ENCODE assay signal across 20 cellular contexts in genomic region chr10:48613015-48613414, GRCh38. TPM values are rescaled to one million over a fixed set of nuclear protein-coding genes. Genes with fewer than 3 reads are reported as not detected.
DNase-seq lines count a peak whose midpoint lies in the region; ATAC-seq, FAIRE-seq and TF ChIP-seq lines count a peak whose summit lies in the region.
"Had no signal": no experiment of that assay in that cellular context is flagged by ENCODE, and none has a peak within 500 bp of the region (broad histone marks: within the 10 kb centered on the region; RNA-seq: fewer than 3 reads in every experiment).

No MANE protein-coding gene starts in this region.

- TF ChIP-seq CTCF in AG10803 (conservative IDR thresholded peaks at IDR 0.05; ENCODE audit: low read length) (no peak), astrocyte (IDR thresholded peaks at IDR 0.05; ENCODE audit: insufficient read depth, low read depth, low read length) (no peak)

- peaks cover 7% of the 10 kb centered on the region for H3K9me3 Mint-ChIP-seq in astrocyte (ENCODE audit: unreplicated experiment)
- no peaks in the 10 kb centered on the region for H3K9me3 Mint-ChIP-seq in activated CD4-positive, alpha-beta memory T cell treated with anti-CD3 and anti-CD28 coated beads, Interleukin-2, amount 10 ng/mL, durations not matched to agents 7 days and 5 days
- H3K9me3 Mint-ChIP-seq: GM23338 had no signal

- H3K79me1 ChIP-seq in mesenchymal stem cell (replicated peaks; ENCODE audit: low read length, poor library complexity, severe bottlenecking), result no peaks in the 10 kb centered on the region

- intact Hi-C loops in cardiac septum (cut with DNase I) (no loop called here), aorta (cut with DNase I) (loop anchor here in 1 of 2 donors (2.0 kb wide), 1 partner anchor 14 kb away; no protein-coding TSS in a partner anchor)

- ATAC-seq in aorta (ENCODE audit: low FRiP score), result no peak
- ATAC-seq: GM23338 had no signal

- peak; percentile 31 for DNase-seq in AG10803 (ENCODE audit: low read depth)
- peak; percentile 53 for DNase-seq in GM23248
- DNase-seq in astrocyte (ENCODE audit: low read depth), result no peak
- DNase-seq in mesenchymal stem cell, result peak; percentile 13
- DNase-seq in cardiac septum (ENCODE audit: low spot score), result no peak
- no peak for DNase-seq in activated gamma-delta T cell (lab: John Stamatoyannopoulos, UW)
- DNase-seq in activated CD4-positive, alpha-beta memory T cell treated with anti-CD3 and anti-CD28 coated beads, Interleukin-2, amount 10 ng/mL, durations not matched to agents 7 days and 5 days, result no peak
- no peak for DNase-seq in aorta
- DNase-seq: AML-193; Calu3; CD4-positive, CD25-positive, alpha-beta regulatory T cell; NCI-H1436; NCI-H2029 treated with DMSO at 0.1 percent for 48 hours; NCI-H2171 treated with DMSO at 0.1 percent for 48 hours; NCI-H446 treated with DMSO at 0.1 percent for 48 hours; NCI-H774 had no signal

- FAIRE-seq in astrocyte (lab: Jason Lieb, UNC), result no peak
- FAIRE-seq: A204.1, G401.6 had no signal

- H3K4me1 ChIP-seq in GM23248 (ENCODE audit: insufficient read depth) (peaks cover 48% of the 10 kb centered on the region), astrocyte (ENCODE audit: insufficient read depth, low read length) (peaks cover 19% of the 10 kb centered on the region), mesenchymal stem cell (ENCODE audit: control insufficient read depth, insufficient read depth, low read depth, low read length) (peaks cover 5% of the 10 kb centered on the region), aorta (ENCODE audit: control insufficient read depth in 1 of 2, insufficient read depth in 2 of 2, low read length in 2 of 2) (no peaks in the 10 kb centered on the region)

- H3K27ac Mint-ChIP-seq in astrocyte (ENCODE audit: unreplicated experiment), result no peak overlapping the region
- no peak overlapping the region for H3K27ac Mint-ChIP-seq in activated CD4-positive, alpha-beta memory T cell treated with anti-CD3 and anti-CD28 coated beads, Interleukin-2, amount 10 ng/mL, durations not matched to agents 7 days and 5 days
- H3K27ac Mint-ChIP-seq: CD4-positive, CD25-positive, alpha-beta regulatory T cell; GM23338 had no signal

- H3K4me1 Mint-ChIP-seq in astrocyte (ENCODE audit: low read depth, unreplicated experiment), result peaks cover 9% of the 10 kb centered on the region
- peaks cover 4% of the 10 kb centered on the region for H3K4me1 Mint-ChIP-seq in activated CD4-positive, alpha-beta memory T cell treated with anti-CD3 and anti-CD28 coated beads, Interleukin-2, amount 10 ng/mL, durations not matched to agents 7 days and 5 days
- H3K4me1 Mint-ChIP-seq: CD4-positive, CD25-positive, alpha-beta regulatory T cell had no signal

- no peak overlapping the region for H3K18ac ChIP-seq in mesenchymal stem cell (ENCODE audit: low read depth in 1 of 2, low read length in 2 of 2)

- H2AFZ ChIP-seq in GM23248 (no peak overlapping the region; the same call in 1 of the 2 replicates), astrocyte (ENCODE audit: low read depth, low read length) (no peak overlapping the region), mesenchymal stem cell (ENCODE audit: low read depth, low read length) (no peak overlapping the region)
- H2AFZ ChIP-seq: GM23338 had no signal

- CTCF ChIA-PET in activated CD4-positive, alpha-beta memory T cell treated with anti-CD3 and anti-CD28 coated beads, Interleukin-2, amount 10 ng/mL, durations not matched to agents 7 days and 5 days (lab: Charles Lee), result interaction anchor here (0.9 kb wide), 1 partner anchor 44 kb away, joined by 5 read pairs; no protein-coding TSS in a partner anchor

- H3F3A ChIP-seq in GM23248 (ENCODE audit: insufficient read depth), result peaks cover 49% of the 10 kb centered on the region

- H2BK12ac ChIP-seq in mesenchymal stem cell (ENCODE audit: low read length in 2 of 2), result peak overlapping the region; percentile 49 to 81

- H3K4ac ChIP-seq in mesenchymal stem cell (ENCODE audit: low read depth in 1 of 2, low read length in 2 of 2), result no peak overlapping the region

- peaks cover 23% of the 10 kb centered on the region for H3K79me2 ChIP-seq in GM23248 (ENCODE audit: insufficient read depth)
- no peaks in the 10 kb centered on the region for H3K79me2 ChIP-seq in astrocyte (ENCODE audit: insufficient read depth, low read length)

- in situ Hi-C loops in GM23248 (cut with MboI), result no loop called here

- no peaks in the 10 kb centered on the region for H4K20me1 ChIP-seq in GM23248 (ENCODE audit: insufficient read depth)
- no peaks in the 10 kb centered on the region for H4K20me1 ChIP-seq in astrocyte (ENCODE audit: insufficient read depth, low read length)

- H4K91ac ChIP-seq in mesenchymal stem cell (ENCODE audit: low read length), result no peak overlapping the region

- H3K4me2 ChIP-seq in GM23248 (ENCODE audit: unreplicated experiment) (peak overlapping the region; percentile 24), astrocyte (ENCODE audit: low read length) (peak overlapping the region; percentile 51), mesenchymal stem cell (ENCODE audit: low read length, poor library complexity, severe bottlenecking) (no peak overlapping the region)
- H3K4me2 ChIP-seq: GM23338 had no signal

- H2BK5ac ChIP-seq in mesenchymal stem cell (ENCODE audit: low read depth, low read length, poor library complexity, severe bottlenecking), result no peak overlapping the region

- 93 to 97% methylated on average over 2 of the region's 2 CpGs for WGBS in GM23248 (ENCODE audit: low coverage in 1 of 2, low lambda C conversion rate in 2 of 2, missing lambda C conversion rate in 2 of 2), 2 experiments
- WGBS in mesenchymal stem cell, result 96% methylated on average over 1 of the region's 2 CpGs
- 94 to 97% methylated on average over 2 of the region's 2 CpGs for WGBS in aorta, 2 donors

- H3K36me3 Mint-ChIP-seq in astrocyte (ENCODE audit: low read depth, unreplicated experiment), result peaks cover 2% of the 10 kb centered on the region
- H3K36me3 Mint-ChIP-seq in activated CD4-positive, alpha-beta memory T cell treated with anti-CD3 and anti-CD28 coated beads, Interleukin-2, amount 10 ng/mL, durations not matched to agents 7 days and 5 days (ENCODE audit: low read depth), result no peaks in the 10 kb centered on the region
- H3K36me3 Mint-ChIP-seq: CD4-positive, CD25-positive, alpha-beta regulatory T cell had no signal

- no peak overlapping the region for H2BK15ac ChIP-seq in mesenchymal stem cell (ENCODE audit: low read depth, poor library complexity, severe bottlenecking)

- no peaks in the 10 kb centered on the region for H3K9me2 ChIP-seq in GM23248 (ENCODE audit: insufficient read depth)

- H3K27me3 ChIP-seq in GM23248 (replicated peaks; ENCODE audit: insufficient read depth) (no peaks in the 10 kb centered on the region), astrocyte (ENCODE audit: insufficient read depth, low read length) (no peaks in the 10 kb centered on the region), mesenchymal stem cell (ENCODE audit: control insufficient read depth in 1 of 2, insufficient read depth in 1 of 2, low read length in 2 of 2) (no peaks in the 10 kb centered on the region), aorta (ENCODE audit: control insufficient read depth in 1 of 2, insufficient read depth in 2 of 2, low read length in 1 of 2) (no peaks in the 10 kb centered on the region)
- H3K27me3 ChIP-seq: SJSA1 had no signal

- no peak overlapping the region for H2BK120ac ChIP-seq in mesenchymal stem cell (ENCODE audit: low read depth, low read length)

- POLR2A ChIA-PET in activated CD4-positive, alpha-beta memory T cell treated with anti-CD3 and anti-CD28 coated beads, Interleukin-2, amount 10 ng/mL, durations not matched to agents 7 days and 5 days (lab: Charles Lee), result no interaction called here

- H3K27me3 Mint-ChIP-seq in astrocyte (ENCODE audit: low read depth, unreplicated experiment), result peaks cover 9% of the 10 kb centered on the region
- H3K27me3 Mint-ChIP-seq in activated CD4-positive, alpha-beta memory T cell treated with anti-CD3 and anti-CD28 coated beads, Interleukin-2, amount 10 ng/mL, durations not matched to agents 7 days and 5 days, result peaks cover 22% of the 10 kb centered on the region

- no peak overlapping the region for H3K14ac ChIP-seq in mesenchymal stem cell (ENCODE audit: low read length in 2 of 2)

- H4K8ac ChIP-seq in mesenchymal stem cell (ENCODE audit: low read length), result no peak overlapping the region

- H3K23ac ChIP-seq in mesenchymal stem cell (ENCODE audit: low read length in 2 of 2), result no peak overlapping the region

- no peaks in the 10 kb centered on the region for H3K36me3 ChIP-seq in GM23248 (ENCODE audit: low read depth)
- no peaks in the 10 kb centered on the region for H3K36me3 ChIP-seq in astrocyte (ENCODE audit: insufficient read depth, low read length)
- no peaks in the 10 kb centered on the region for H3K36me3 ChIP-seq in mesenchymal stem cell (ENCODE audit: control insufficient read depth in 1 of 2, insufficient read depth in 2 of 2, low read depth in 1 of 2, low read length in 2 of 2)
- H3K36me3 ChIP-seq in aorta (ENCODE audit: control insufficient read depth in 1 of 2, insufficient read depth in 2 of 2, low read length in 1 of 2), result no peaks in the 10 kb centered on the region
- H3K36me3 ChIP-seq: SJSA1 had no signal

- H3K4me3 ChIP-seq in AG10803 (ENCODE audit: low read length), result no peak overlapping the region
- H3K4me3 ChIP-seq in GM23248, result no peak overlapping the region
- H3K4me3 ChIP-seq in astrocyte (ENCODE audit: insufficient read depth, low read depth, low read length), result no peak overlapping the region
- H3K4me3 ChIP-seq in mesenchymal stem cell (ENCODE audit: insufficient read depth in 1 of 2, low read depth in 1 of 2, low read length in 2 of 2), result no peak overlapping the region
- no peak overlapping the region for H3K4me3 ChIP-seq in aorta (ENCODE audit: low read length in 2 of 2)
- H3K4me3 ChIP-seq: GM23338, SJSA1 had no signal

- peak overlapping the region; percentile 96 for H3K27ac ChIP-seq in GM23248
- H3K27ac ChIP-seq in astrocyte (ENCODE audit: low read depth, low read length), result no peak overlapping the region
- no peak overlapping the region for H3K27ac ChIP-seq in mesenchymal stem cell (ENCODE audit: low read length, poor library complexity, severe bottlenecking)
- H3K27ac ChIP-seq in aorta (ENCODE audit: low read depth in 1 of 2, low read length in 2 of 2), result no peak overlapping the region
- H3K27ac ChIP-seq: SJSA1 had no signal

- H3K9me3 ChIP-seq in GM23248 (ENCODE audit: low read depth) (peaks cover 6% of the 10 kb centered on the region), astrocyte (ENCODE audit: insufficient read depth, low read depth, low read length) (no peaks in the 10 kb centered on the region), mesenchymal stem cell (ENCODE audit: control insufficient read depth, low read length) (peaks cover 10% of the 10 kb centered on the region), aorta (ENCODE audit: control insufficient read depth, low read length) (no peaks in the 10 kb centered on the region)
- H3K9me3 ChIP-seq: SJSA1 had no signal

- H3K4me3 Mint-ChIP-seq in astrocyte (ENCODE audit: unreplicated experiment), result no peak overlapping the region
- H3K4me3 Mint-ChIP-seq in activated CD4-positive, alpha-beta memory T cell treated with anti-CD3 and anti-CD28 coated beads, Interleukin-2, amount 10 ng/mL, durations not matched to agents 7 days and 5 days, result no peak overlapping the region
- H3K4me3 Mint-ChIP-seq: GM23338 had no signal

- H2AK5ac ChIP-seq in mesenchymal stem cell (ENCODE audit: low read length, severe bottlenecking), result no peak overlapping the region

- peak overlapping the region; percentile 57 for H3K9ac ChIP-seq in GM23248
- H3K9ac ChIP-seq in astrocyte (ENCODE audit: low read length), result no peak overlapping the region
- H3K9ac ChIP-seq in mesenchymal stem cell (ENCODE audit: low read length), result peak overlapping the region; percentile 81

RNA-seq across cellular contexts. Expression of gene ARHGAP22, which starts 8.1 kb away (rescaled TPM):
- total RNA-seq in GM23248 (2014; rRNA removed; shearing (Covaris generic)), result 44.4 and 46.0 TPM in 2 replicates
- polyA plus RNA-seq in GM23248 (2016; fragmentation: Nextera tagmentation; extraction: Ambion mirVana) (41.9 and 42.4 TPM in 2 replicates), aorta (10 to 100 TPM in 1 of 2 donors, 1 to 10 TPM in 1; 6.1 to 15.1 TPM)
- total RNA-seq in astrocyte (4.7 and 6.2 TPM in 2 replicates), cardiac septum (4.4 TPM), aorta (10 to 100 TPM; 19.1 to 29.1 TPM)
- polyA plus RNA-seq in mesenchymal stem cell (2013, experiment 1 of 2), result 14.3 TPM
- 14.4 TPM for polyA plus RNA-seq in mesenchymal stem cell (2013, experiment 2 of 2)
- total RNA-seq in activated CD4-positive, alpha-beta memory T cell treated with anti-CD3 and anti-CD28 coated beads, Interleukin-2, amount 10 ng/mL, durations not matched to agents 7 days and 5 days, result under 1 TPM in 1 of 2 experiments, not detected in 1; 0.25 TPM
- polyA plus RNA-seq: CD4-positive, CD25-positive, alpha-beta regulatory T cell had no signal

Comparison
In these comparisons a context has a peak if more than half of its experiments do, and no peak if none do; other contexts are left out.
1. DNase-seq: peak in AG10803 (single experiment), GM23248 (single experiment) and mesenchymal stem cell (single experiment); none in astrocyte (single experiment), cardiac septum (single experiment), activated gamma-delta T cell (single experiment), activated CD4-positive, alpha-beta memory T cell treated with anti-CD3 and anti-CD28 coated beads, Interleukin-2, amount 10 ng/mL, durations not matched to agents 7 days and 5 days (single experiment) and aorta (0 of 2).